ENCODE assay signal across 24 cellular contexts in genomic region chr4:163624727-163625126, GRCh38.
"Had no signal": no experiment of that assay in that cellular context is flagged by ENCODE, and none has a peak within 500 bp of the region (broad histone marks: within the 10 kb centered on the region; RNA-seq: fewer than 3 reads in every experiment).

No MANE protein-coding gene starts in this region.

- H3K27me3 ChIP-seq: Peyer's patch, SJCRH30 had no signal

- H3K27ac ChIP-seq: Peyer's patch, RWPE1, SJCRH30 had no signal

- H3K9me3 Mint-ChIP-seq: activated T-cell treated with anti-CD3 and anti-CD28 coated beads, Interleukin-2, amount 50 U/mL, for 24 hours had no signal

- H3K4me3 Mint-ChIP-seq: activated CD8-positive, alpha-beta memory T cell treated with anti-CD3 and anti-CD28 coated beads, Interleukin-2, amount 10 ng/mL, durations not matched to agents 7 days and 5 days; activated T-cell treated with anti-CD3 and anti-CD28 coated beads, Interleukin-2, amount 50 U/mL, for 24 hours; brain had no signal

- H3K9ac ChIP-seq: SK-N-SH had no signal

- H3K27me3 Mint-ChIP-seq: activated CD8-positive, alpha-beta memory T cell treated with anti-CD3 and anti-CD28 coated beads, Interleukin-2, amount 10 ng/mL, durations not matched to agents 7 days and 5 days; activated T-cell treated with anti-CD3 and anti-CD28 coated beads, Interleukin-2, amount 50 U/mL, for 24 hours had no signal

- ATAC-seq: activated CD4-positive, CD25-positive, alpha-beta regulatory T cell treated with anti-CD3 and anti-CD28 coated beads, Interleukin-2, amount 50 U/mL, for 24 hours; activated CD8-positive, alpha-beta memory T cell treated with anti-CD3 and anti-CD28 coated beads, Interleukin-2, amount 10 ng/mL, durations not matched to agents 7 days and 5 days; K562 had no signal

- H3K36me3 ChIP-seq: Peyer's patch, SJCRH30 had no signal

- H3K36me3 Mint-ChIP-seq: activated CD8-positive, alpha-beta memory T cell treated with anti-CD3 and anti-CD28 coated beads, Interleukin-2, amount 10 ng/mL, durations not matched to agents 7 days and 5 days; brain had no signal

- H3K9me3 ChIP-seq: Peyer's patch, SJCRH30, SK-N-SH had no signal

- H3K4me3 ChIP-seq: K562, Peyer's patch, SJCRH30 had no signal

- H3K4me1 Mint-ChIP-seq: activated CD8-positive, alpha-beta memory T cell treated with anti-CD3 and anti-CD28 coated beads, Interleukin-2, amount 10 ng/mL, durations not matched to agents 7 days and 5 days; brain had no signal

- H3K4me1 ChIP-seq: Peyer's patch, SJCRH30 had no signal

- DNase-seq: activated CD4-positive, alpha-beta T cell treated with anti-CD3 and anti-CD28 coated beads for 4 hours; activated CD4-positive, alpha-beta T cell treated with anti-CD3 and anti-CD28 coated beads, Interleukin-2, amount 50 U/mL, for 48 hours; activated CD8-positive, alpha-beta memory T cell treated with anti-CD3 and anti-CD28 coated beads, Interleukin-2, amount 10 ng/mL, durations not matched to agents 7 days and 5 days; activated gamma-delta T cell treated with Interleukin-2 at 50 U/mL for 16 hours; activated naive CD4-positive, alpha-beta T cell treated with anti-CD3 and anti-CD28 coated beads, Interleukin-2, amount 50 U/mL, for 16 hours; activated T-cell treated with anti-CD3 and anti-CD28 coated beads, Interleukin-2, amount 50 U/mL, for 24 hours; amygdala; Karpas-422; MM.1S; NCI-H146; NCI-H187 treated with DMSO at 0.1 percent for 48 hours; NCI-H2081 treated with DMSO at 0.1 percent for 48 hours; NCI-H446; NCI-H524; Peyer's patch; Right ventricle myocardium superior; SJCRH30; SK-N-SH; T1000 had no signal

- H3K27ac Mint-ChIP-seq: activated CD8-positive, alpha-beta memory T cell treated with anti-CD3 and anti-CD28 coated beads, Interleukin-2, amount 10 ng/mL, durations not matched to agents 7 days and 5 days; activated T-cell treated with anti-CD3 and anti-CD28 coated beads, Interleukin-2, amount 50 U/mL, for 24 hours; activated T-helper 2 cell treated with anti-CD3 and anti-CD28 coated beads, Interferon-gamma antibody, Interleukin-2, Interleukin-4, amounts not matched to agents 10 μg/mL and 5 μg/mL and 100 μg/mL, durations not matched to agents 14 hours and 24 hours and 36 hours; brain had no signal
